1 cellular context compared by ENCODE assay signal in genomic region chr20:15482525-15482924, GRCh38.
TF ChIP-seq lines count a peak whose summit lies in the region.

No MANE protein-coding gene starts in this region.

TF ChIP-seq in WTC11, 78 proteins besides CTCF, POLR2A, EP300 and RAD21 (continued from another document):
- TF ChIP-seq ATF2 (CRISPR knock-in tag; IDR thresholded peaks at IDR 0.05; ENCODE audit: borderline replicate concordance, low read depth) (no peak), FOXK1 (CRISPR knock-in tag; IDR thresholded peaks at IDR 0.05) (no peak), ZSCAN18 (CRISPR knock-in tag; IDR thresholded peaks at IDR 0.05) (no peak)
